Comparison of ENCODE assay signal across 20 cellular contexts in genomic region chr17:78023042-78023441, GRCh38.
"Had no signal": no experiment of that assay in that cellular context is flagged by ENCODE, and none has a peak within 500 bp of the region (broad histone marks: within the 10 kb centered on the region; RNA-seq: fewer than 3 reads in every experiment).

No MANE protein-coding gene starts in this region.

- DNase-seq: dermis blood vessel endothelial cell; effector memory CD4-positive, alpha-beta T cell; gastrocnemius medialis; head of caudate nucleus; left ventricle myocardium superior; lower lobe of right lung; natural killer cell; pancreas; right lobe of liver; small intestine; stimulated activated CD4-positive, alpha-beta T cell treated with anti-CD3 and anti-CD28 coated beads, Interleukin-4, amount 100 ng/mL, for 1 hour; stimulated activated CD8-positive, alpha-beta memory T cell treated with anti-CD3 and anti-CD28 coated beads, Interleukin-4, amount 100 ng/mL, for 48 hours; stimulated activated naive CD4-positive, alpha-beta T cell treated with Interleukin-2 at 50 U/mL for 16 hours; stomach; thyroid gland; trophoblast cell had no signal

- H3K27me3 Mint-ChIP-seq: progenitor cell of endocrine pancreas had no signal

- H3K4me3 ChIP-seq: coronary artery, esophagus muscularis mucosa, gastrocnemius medialis, lower lobe of right lung, pancreas, right lobe of liver, stomach, thyroid gland, vagina had no signal

- H3K27ac Mint-ChIP-seq: natural killer cell, progenitor cell of endocrine pancreas had no signal

- H3K4me3 Mint-ChIP-seq: natural killer cell had no signal

- H3K36me3 Mint-ChIP-seq: natural killer cell had no signal

- H3K9me3 Mint-ChIP-seq: natural killer cell had no signal

- ATAC-seq: gastrocnemius medialis, left ventricle myocardium superior, lower lobe of right lung, natural killer cell, pancreas, right lobe of liver had no signal
